In genomic region chr14:24236689-24237462, GRCh38 we compare ENCODE assay signal across 27 cellular contexts. TPM values are rescaled to one million over a fixed set of nuclear protein-coding genes. Genes with fewer than 3 reads are reported as not detected.
DNase-seq lines count a peak whose midpoint lies in the region; ATAC-seq, FAIRE-seq and TF ChIP-seq lines count a peak whose summit lies in the region.
"Had no signal": no experiment of that assay in that cellular context is flagged by ENCODE, and none has a peak within 500 bp of the region (broad histone marks: within the 10 kb centered on the region; RNA-seq: fewer than 3 reads in every experiment).

No MANE protein-coding gene starts in this region.

- TF ChIP-seq CTCF in endodermal cell (conservative IDR thresholded peaks at IDR 0.05) (no peak), neutrophil (IDR thresholded peaks at IDR 0.05) (no peak)

- H3K4me1 ChIP-seq in endodermal cell (ENCODE audit: control insufficient read depth, insufficient read depth, low read length) (peaks cover 8% of the 10 kb centered on the region), neutrophil (ENCODE audit: control insufficient read depth in 1 of 2, insufficient read depth in 1 of 2, low read depth in 1 of 2, low read length in 1 of 2) (peaks cover 60 to 66% of the 10 kb centered on the region in 2 experiments)
- H3K4me1 ChIP-seq: Caco-2 had no signal

- H3K9me3 Mint-ChIP-seq in T-helper 2 cell treated with Interferon-gamma antibody and Interleukin-4, amounts not matched to agents 5 μg/mL and 100 μg/mL, for 36 hours = no peaks in the 10 kb centered on the region
- no peaks in the 10 kb centered on the region for H3K9me3 Mint-ChIP-seq in endodermal cell
- H3K9me3 Mint-ChIP-seq: activated naive CD8-positive, alpha-beta T cell treated with anti-CD3 and anti-CD28 coated beads, Interleukin-2, amount 10 ng/mL, durations not matched to agents 7 days and 5 days had no signal

- H3K36me3 ChIP-seq in endodermal cell (ENCODE audit: control insufficient read depth, insufficient read depth, low read length) (peaks cover 59% of the 10 kb centered on the region), neutrophil (peaks cover 73% of the 10 kb centered on the region)

- no peak overlapping the region for H3K9ac ChIP-seq in endodermal cell (ENCODE audit: extremely low read depth, low read length, poor library complexity, severe bottlenecking)

- peak overlapping the region; percentile 21 for H3K27ac Mint-ChIP-seq in T-helper 2 cell treated with Interferon-gamma antibody and Interleukin-4, amounts not matched to agents 5 μg/mL and 100 μg/mL, for 36 hours
- H3K27ac Mint-ChIP-seq in endodermal cell = no peak overlapping the region
- H3K27ac Mint-ChIP-seq: activated naive CD8-positive, alpha-beta T cell treated with anti-CD3 and anti-CD28 coated beads, Interleukin-2, amount 10 ng/mL, durations not matched to agents 7 days and 5 days had no signal

- no peak for DNase-seq in T-helper 2 cell treated with Interferon-gamma antibody and Interleukin-4, amounts not matched to agents 5 μg/mL and 100 μg/mL, for 36 hours (ENCODE audit: low spot score)
- DNase-seq in T-helper 2 cell (no peak), GM12892 (ENCODE audit: insufficient read length) (no peak), endodermal cell (peak; percentile 19)
- DNase-seq: activated naive CD8-positive, alpha-beta T cell treated with anti-CD3 and anti-CD28 coated beads, Interleukin-2, amount 10 ng/mL, durations not matched to agents 7 days and 5 days; activated T-cell treated with anti-CD3 and anti-CD28 coated beads, Interleukin-2, amount 50 U/mL, for 1 hour; AML-193; Caco-2; DND-41; foreskin keratinocyte; H7; hypothalamus; MG63; NCI-H1417 treated with DMSO at 0.1 percent for 48 hours; NCI-H2107; NCI-H510A; nucleus accumbens; stimulated activated CD4-positive, alpha-beta T cell treated with anti-CD3 and anti-CD28 coated beads, Interleukin-2, amount 100 ng/mL, for 48 hours; stomach; transverse colon; WERI-Rb-1 had no signal

- peaks cover 69% of the 10 kb centered on the region for H3K36me3 Mint-ChIP-seq in T-helper 2 cell treated with Interferon-gamma antibody and Interleukin-4, amounts not matched to agents 5 μg/mL and 100 μg/mL, for 36 hours (ENCODE audit: low read depth)
- H3K36me3 Mint-ChIP-seq in endodermal cell (ENCODE audit: low read depth) = peaks cover 53% of the 10 kb centered on the region

- H3K27me3 ChIP-seq in endodermal cell (ENCODE audit: control insufficient read depth, insufficient read depth, low read length, poor library complexity, severe bottlenecking) (no peaks in the 10 kb centered on the region), neutrophil (no peaks in the 10 kb centered on the region)
- H3K27me3 ChIP-seq: foreskin keratinocyte, MG63, stomach, transverse colon had no signal

- H3K4me3 ChIP-seq in endodermal cell (ENCODE audit: low read length) (no peak overlapping the region), neutrophil (ENCODE audit: low read depth in 1 of 2, low read length in 1 of 2) (no peak overlapping the region)
- H3K4me3 ChIP-seq: K562, MG63, stomach, transverse colon had no signal

- H3K27ac ChIP-seq in endodermal cell (ENCODE audit: low read depth, low read length) = no peak overlapping the region
- peak overlapping the region; percentile 41 for H3K27ac ChIP-seq in neutrophil
- H3K27ac ChIP-seq: foreskin keratinocyte, transverse colon, WERI-Rb-1 had no signal

- no peaks in the 10 kb centered on the region for H3K9me3 ChIP-seq in endodermal cell (ENCODE audit: control insufficient read depth, low read length)
- H3K9me3 ChIP-seq in neutrophil = no peaks in the 10 kb centered on the region
- H3K9me3 ChIP-seq: Caco-2, MG63, stomach, transverse colon had no signal

- ATAC-seq in GM18867 (IDR thresholded peaks at IDR 0.05; ENCODE audit: unreplicated experiment) = no peak
- ATAC-seq in GM19351 (IDR thresholded peaks at IDR 0.05; ENCODE audit: unreplicated experiment) = no peak
- ATAC-seq in activated CD4-positive, CD25-positive, alpha-beta regulatory T cell treated with anti-CD3 and anti-CD28 coated beads, Interleukin-2, amount 50 U/mL, for 24 hours = no peak
- ATAC-seq: foreskin keratinocyte, K562 had no signal

- TF ChIP-seq POLR2A in GM12892 (IDR thresholded peaks at IDR 0.05; ENCODE audit: low read depth, low read length) = peak; percentile 35; the same call in 1 of the 2 replicates

- FAIRE-seq in GM12892 (lab: Jason Lieb, UNC) = no peak
- FAIRE-seq: islet of Langerhans, K562 had no signal

- H3K27me3 Mint-ChIP-seq in T-helper 2 cell treated with Interferon-gamma antibody and Interleukin-4, amounts not matched to agents 5 μg/mL and 100 μg/mL, for 36 hours (ENCODE audit: low read depth) = no peaks in the 10 kb centered on the region
- H3K27me3 Mint-ChIP-seq in endodermal cell (ENCODE audit: insufficient read depth) = no peaks in the 10 kb centered on the region
- H3K27me3 Mint-ChIP-seq: activated naive CD8-positive, alpha-beta T cell treated with anti-CD3 and anti-CD28 coated beads, Interleukin-2, amount 10 ng/mL, durations not matched to agents 7 days and 5 days had no signal

- WGBS in endodermal cell (ENCODE audit: insufficient coverage in 1 of 2, insufficient read length in 1 of 2), 2 experiments = 92 to 97% methylated on average over 5 to 6 of the region's 6 CpGs

- no peak overlapping the region for H3K4me3 Mint-ChIP-seq in T-helper 2 cell treated with Interferon-gamma antibody and Interleukin-4, amounts not matched to agents 5 μg/mL and 100 μg/mL, for 36 hours
- no peak overlapping the region for H3K4me3 Mint-ChIP-seq in endodermal cell
- H3K4me3 Mint-ChIP-seq: activated naive CD8-positive, alpha-beta T cell treated with anti-CD3 and anti-CD28 coated beads, Interleukin-2, amount 10 ng/mL, durations not matched to agents 7 days and 5 days had no signal

- H3K4me1 Mint-ChIP-seq in T-helper 2 cell treated with Interferon-gamma antibody and Interleukin-4, amounts not matched to agents 5 μg/mL and 100 μg/mL, for 36 hours (ENCODE audit: low read depth) = peaks cover 53% of the 10 kb centered on the region
- H3K4me1 Mint-ChIP-seq in endodermal cell = peaks cover 11% of the 10 kb centered on the region

RNA-seq across cellular contexts. Expression of gene GMPR2, which starts 4.1 kb away (rescaled TPM):
- 60.0 TPM for polyA plus RNA-seq in GM12892 (2012; ENCODE audit: missing spikeins)
- total RNA-seq in endodermal cell = 10 to 100 TPM; 56.1 to 63.1 TPM
- polyA plus RNA-seq in endodermal cell (2013, experiment 1 of 2) = 51.6 TPM
- polyA plus RNA-seq in endodermal cell (2013, experiment 2 of 2) = 43.4 TPM

RNA-seq across cellular contexts. Expression of gene NEDD8, which starts 4.7 kb away (rescaled TPM):
- polyA plus RNA-seq in GM12892 (2012; ENCODE audit: missing spikeins) = 297 TPM
- 100 to 1,000 TPM; 210 to 267 TPM for total RNA-seq in endodermal cell
- 187 TPM for polyA plus RNA-seq in endodermal cell (2013, experiment 1 of 2)
- polyA plus RNA-seq in endodermal cell (2013, experiment 2 of 2) = 182 TPM

RNA-seq across cellular contexts. Expression of gene TINF2, which starts 5.5 kb away (rescaled TPM):
- 38.1 TPM for polyA plus RNA-seq in GM12892 (2012; ENCODE audit: missing spikeins)
- 10 to 100 TPM; 43.4 to 43.5 TPM for total RNA-seq in endodermal cell
- 52.0 TPM for polyA plus RNA-seq in endodermal cell (2013, experiment 1 of 2)
- 48.5 TPM for polyA plus RNA-seq in endodermal cell (2013, experiment 2 of 2)

RNA-seq across cellular contexts. Expression of gene MDP1, which starts 21.0 kb away (rescaled TPM):
- polyA plus RNA-seq in GM12892 (2012; ENCODE audit: missing spikeins) = 16.0 TPM
- 10 to 100 TPM; 21.0 to 25.0 TPM for total RNA-seq in endodermal cell
- polyA plus RNA-seq in endodermal cell (2013, experiment 1 of 2) = 35.2 TPM
- 32.7 TPM for polyA plus RNA-seq in endodermal cell (2013, experiment 2 of 2)

RNA-seq across cellular contexts. Expression of gene CHMP4A, which starts 23.6 kb away (rescaled TPM):
- polyA plus RNA-seq in GM12892 (2012; ENCODE audit: missing spikeins) = 101 TPM
- 10 to 100 TPM; 38.8 to 44.3 TPM for total RNA-seq in endodermal cell
- 43.0 TPM for polyA plus RNA-seq in endodermal cell (2013, experiment 1 of 2)
- polyA plus RNA-seq in endodermal cell (2013, experiment 2 of 2) = 44.3 TPM
